19 cellular contexts compared by ENCODE assay signal in the genomic region with DNA sequence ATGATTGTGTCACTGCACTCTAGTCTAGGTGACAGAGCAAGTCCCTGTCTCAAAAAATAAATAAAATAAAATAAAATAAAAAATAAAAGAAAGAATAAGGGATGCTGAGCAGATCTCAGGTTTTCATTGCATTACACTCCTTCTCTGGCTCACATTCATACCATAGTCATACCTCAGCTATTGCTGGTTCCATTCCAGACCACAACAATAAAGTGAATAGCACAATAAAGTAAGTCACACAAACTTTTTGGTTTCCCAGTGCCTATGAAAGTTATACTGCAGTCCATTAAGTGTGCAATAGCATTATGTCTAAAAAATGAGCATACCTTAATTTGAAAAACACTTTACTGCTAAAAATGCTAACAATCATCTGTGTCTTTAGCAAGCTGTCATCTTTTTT.
"Had no signal": no experiment of that assay in that cellular context is flagged by ENCODE, and none has a peak within 500 bp of the region (broad histone marks: within the 10 kb centered on the region; RNA-seq: fewer than 3 reads in every experiment).

No MANE protein-coding gene starts in this region.

- H3K27me3 ChIP-seq: cardiac muscle cell, gastrocnemius medialis, left lung, right atrium auricular region, thyroid gland had no signal

- H3K4me3 ChIP-seq: cardiac muscle cell, gastrocnemius medialis, left lung, prostate gland, right atrium auricular region, thyroid gland had no signal

- H3K9me3 ChIP-seq: gastrocnemius medialis, prostate gland, thyroid gland had no signal

- DNase-seq: activated CD4-positive, alpha-beta memory T cell treated with anti-CD3 and anti-CD28 coated beads, Interleukin-2, amount 10 ng/mL, durations not matched to agents 7 days and 5 days; activated CD4-positive, alpha-beta T cell treated with anti-CD3 and anti-CD28 coated beads for 4 hours; activated CD8-positive, alpha-beta memory T cell treated with anti-CD3 and anti-CD28 coated beads, Interleukin-2, amount 10 ng/mL, durations not matched to agents 7 days and 5 days; activated naive CD4-positive, alpha-beta T cell treated with Interleukin-2 at 50 U/mL for 16 hours; activated naive CD8-positive, alpha-beta T cell treated with anti-CD3 and anti-CD28 coated beads, Interleukin-2, amount 10 ng/mL, durations not matched to agents 7 days and 5 days; anterior cingulate cortex; dermis blood vessel endothelial cell; effector memory CD4-positive, alpha-beta T cell; gastrocnemius medialis; head of caudate nucleus; left lung; naive thymus-derived CD8-positive, alpha-beta T cell; stimulated activated CD4-positive, alpha-beta T cell treated with anti-CD3 and anti-CD28 coated beads, Interleukin-2, amount 100 ng/mL, for 24 hours; stimulated activated naive CD4-positive, alpha-beta T cell treated with Interleukin-2 at 50 U/mL for 16 hours; thyroid gland had no signal

- H3K36me3 ChIP-seq: cardiac muscle cell, gastrocnemius medialis, left lung, prostate gland, right atrium auricular region, thyroid gland had no signal

- H3K27ac ChIP-seq: cardiac muscle cell, epithelial cell of prostate, gastrocnemius medialis, left lung, prostate gland, right atrium auricular region, thyroid gland had no signal

- H3K4me1 ChIP-seq: gastrocnemius medialis, left lung, prostate gland, right atrium auricular region, thyroid gland had no signal
